Comparison of ENCODE assay signal across 8 cellular contexts in genomic region chr3:50616003-50616769, GRCh38. TPM values are rescaled to one million over a fixed set of nuclear protein-coding genes. Genes with fewer than 3 reads are reported as not detected.
DNase-seq lines count a peak whose midpoint lies in the region; ATAC-seq and TF ChIP-seq lines count a peak whose summit lies in the region.

No MANE protein-coding gene starts in this region.

- WGBS in smooth muscle cell (ENCODE audit: low lambda C conversion rate): 4% methylated on average over 24 of the region's 24 CpGs

- no peaks in the 10 kb centered on the region for H3K9me3 ChIP-seq in smooth muscle cell (replicated peaks; ENCODE audit: low read depth)

- peak; percentile 23 for ATAC-seq in HG03108 (IDR thresholded peaks at IDR 0.05; ENCODE audit: unreplicated experiment)

- peak overlapping the region; percentile 5 for H3K27ac ChIP-seq in smooth muscle cell (ENCODE audit: low read depth)

- in situ Hi-C loops in GM13976 (cut with MboI; ENCODE audit: low sequenced_read_pairs, unreplicated experiment): no loop called here

- no peaks in the 10 kb centered on the region for H3K79me2 ChIP-seq in smooth muscle cell (ENCODE audit: low read depth)

- peaks cover 12% of the 10 kb centered on the region for H3K4me1 ChIP-seq in smooth muscle cell (ENCODE audit: low read depth)

- peak overlapping the region; percentile 100 for H3K4me2 ChIP-seq in smooth muscle cell

- TF ChIP-seq CTCF in GM13976 (IDR thresholded peaks at IDR 0.05; ENCODE audit: borderline replicate concordance, control extremely low read depth, extremely low read depth, insufficient read depth, missing control alignments) (peak; percentile 97), smooth muscle cell (IDR thresholded peaks at IDR 0.05; ENCODE audit: borderline replicate concordance, insufficient read depth, poor library complexity, severe bottlenecking) (peak; percentile 98)

- no peak overlapping the region for H3K9ac ChIP-seq in smooth muscle cell (ENCODE audit: low read depth)

- no peaks in the 10 kb centered on the region for H3K27me3 ChIP-seq in smooth muscle cell (ENCODE audit: low read depth)

- H4K20me1 ChIP-seq in smooth muscle cell (ENCODE audit: low read depth): no peaks in the 10 kb centered on the region

- H3K4me3 ChIP-seq in smooth muscle cell: peak overlapping the region; percentile 91

- peaks cover 3% of the 10 kb centered on the region for H3F3A ChIP-seq in smooth muscle cell (ENCODE audit: low read depth)

- H2AFZ ChIP-seq in smooth muscle cell (ENCODE audit: low read depth): peak overlapping the region; percentile 63

- no peaks in the 10 kb centered on the region for H3K36me3 ChIP-seq in smooth muscle cell (ENCODE audit: low read depth)

- peak; percentile 85 for DNase-seq in GM13976 (ENCODE audit: low spot score)
- peak; percentile 29 to 77 for DNase-seq in NCI-H446 (lab: John Stamatoyannopoulos, UW)
- peak; percentile 64 for DNase-seq in activated CD4-positive, CD25-positive, alpha-beta regulatory T cell treated with anti-CD3 and anti-CD28 coated beads, Interleukin-2, amount 50 U/mL, for 16 hours (ENCODE audit: low read depth, low spot score)
- DNase-seq in central memory CD4-positive, alpha-beta T cell: peak; percentile 77
- peak; percentile 79 for DNase-seq in iris pigment epithelial cell (ENCODE audit: low read depth)
- DNase-seq in smooth muscle cell (lab: John Stamatoyannopoulos, UW; ENCODE audit: unreplicated experiment): peak; percentile 33
- DNase-seq in cortex of kidney (lab: John Stamatoyannopoulos, UW): no peak

RNA-seq across cellular contexts. Expression of gene MAPKAPK3, which starts 0.8 kb away (rescaled TPM):
- 17.1 and 20.2 TPM in 2 replicates for total RNA-seq in smooth muscle cell
- 18.7 and 23.7 TPM in 2 replicates for polyA plus RNA-seq in smooth muscle cell

RNA-seq across cellular contexts. Expression of gene CISH, which starts 4.6 kb away (rescaled TPM):
- 1.8 and 3.0 TPM in 2 replicates for total RNA-seq in smooth muscle cell
- polyA plus RNA-seq in smooth muscle cell: 12.4 and 15.9 TPM in 2 replicates

RNA-seq across cellular contexts. Expression of gene HEMK1, which starts 46.9 kb away (rescaled TPM):
- 6.5 and 15.3 TPM in 2 replicates for total RNA-seq in smooth muscle cell
- 26.4 and 28.3 TPM in 2 replicates for polyA plus RNA-seq in smooth muscle cell

RNA-seq across cellular contexts. Expression of gene C3orf18, which starts 48.6 kb away (rescaled TPM):
- 6.6 and 8.7 TPM in 2 replicates for total RNA-seq in smooth muscle cell
- polyA plus RNA-seq in smooth muscle cell: 18.9 and 20.0 TPM in 2 replicates

RNA-seq across cellular contexts. Expression of gene DOCK3, which starts 58.5 kb away (rescaled TPM):
- total RNA-seq in smooth muscle cell: 1.5 and 2.2 TPM in 2 replicates
- polyA plus RNA-seq in smooth muscle cell: 0.29 and 1.4 TPM in 2 replicates
